Comparison of ENCODE assay signal across 1 cellular context in genomic region chr6:1230689-1231605, GRCh38.
TF ChIP-seq lines count a peak whose summit lies in the region.

No MANE protein-coding gene starts in this region.

TF ChIP-seq in HepG2, 621 proteins besides CTCF, POLR2A, EP300 and RAD21 (continued from another document and continues in another):
- TF ChIP-seq TEAD3 (CRISPR knock-in tag; optimal IDR thresholded peaks at IDR 0.05; ENCODE audit: borderline replicate concordance) (peak; percentile 74), NR2C2 (CRISPR knock-in tag; IDR thresholded peaks at IDR 0.05; ENCODE audit: borderline replicate concordance) (peak; percentile 73), ZBTB3 (CRISPR knock-in tag; IDR thresholded peaks at IDR 0.05; ENCODE audit: borderline replicate concordance, low read depth) (0 out of 2 replicates have a peak, but pooled peaks have one; percentile 57), ZNF501 (CRISPR knock-in tag; IDR thresholded peaks at IDR 0.05) (no peak; the same call in 1 of the 2 replicates), ATF5 (CRISPR knock-in tag; IDR thresholded peaks at IDR 0.05; ENCODE audit: low read depth) (no peak), SAP130 (CRISPR knock-in tag; IDR thresholded peaks at IDR 0.05; ENCODE audit: low read depth) (peak; percentile 84), HNF1A (IDR thresholded peaks at IDR 0.05; ENCODE audit: low read depth) (peak; percentile 81), HNF1A (CRISPR knock-in tag; IDR thresholded peaks at IDR 0.05; ENCODE audit: borderline replicate concordance) (peak; percentile 87), ZIK1 (CRISPR knock-in tag; IDR thresholded peaks at IDR 0.05; ENCODE audit: borderline replicate concordance, low read depth) (no peak; the same call in 1 of the 2 replicates), CCAR2 (optimal IDR thresholded peaks at IDR 0.05; ENCODE audit: low read depth, low read length) (peak; percentile 42), GLI4 (CRISPR knock-in tag; IDR thresholded peaks at IDR 0.05; ENCODE audit: borderline replicate concordance) (peak; percentile 22; the same call in 1 of the 2 replicates), RORA (CRISPR knock-in tag; IDR thresholded peaks at IDR 0.05) (no peak), SIX1 (CRISPR knock-in tag; IDR thresholded peaks at IDR 0.05; ENCODE audit: borderline replicate concordance) (peak; percentile 82), CREB1 (IDR thresholded peaks at IDR 0.05) (no peak), CREB1 (CRISPR knock-in tag; IDR thresholded peaks at IDR 0.05) (peak; percentile 43), SMAD1 (CRISPR knock-in tag; IDR thresholded peaks at IDR 0.05; ENCODE audit: borderline replicate concordance, low read depth) (no peak), UBTF (CRISPR knock-in tag; IDR thresholded peaks at IDR 0.05) (no peak; the same call in 1 of the 2 replicates), AHR (CRISPR knock-in tag; IDR thresholded peaks at IDR 0.05) (peak; percentile 90), GFI1 (CRISPR knock-in tag; IDR thresholded peaks at IDR 0.05; ENCODE audit: borderline replicate concordance) (peak; percentile 67; the same call in 1 of the 2 replicates), HIC2 (CRISPR knock-in tag; IDR thresholded peaks at IDR 0.05; ENCODE audit: low read depth) (peak; percentile 31; the same call in 1 of the 2 replicates), PHF8 (CRISPR knock-in tag; IDR thresholded peaks at IDR 0.05) (peak; percentile 34; the same call in 1 of the 2 replicates), RNF2 (conservative IDR thresholded peaks at IDR 0.05; ENCODE audit: low read depth) (no peak), ZSCAN22 (CRISPR knock-in tag; IDR thresholded peaks at IDR 0.05) (peak; percentile 51; the same call in 1 of the 2 replicates), CHD4 (IDR thresholded peaks at IDR 0.05; ENCODE audit: borderline replicate concordance, low read length) (peak; percentile 79; the same call in 1 of the 2 replicates), NCOA1 (CRISPR knock-in tag; IDR thresholded peaks at IDR 0.05) (peak; percentile 35; the same call in 1 of the 2 replicates), HMGA1 (CRISPR knock-in tag; conservative IDR thresholded peaks at IDR 0.05) (no peak), ZBTB42 (CRISPR knock-in tag; IDR thresholded peaks at IDR 0.05) (0 out of 2 replicates have a peak, but pooled peaks have one; percentile 21), FOXO1 (CRISPR knock-in tag; IDR thresholded peaks at IDR 0.05) (peak; percentile 38), IRF2 (CRISPR knock-in tag; IDR thresholded peaks at IDR 0.05) (peak; percentile 65; the same call in 1 of the 2 replicates), ZNF646 (CRISPR knock-in tag; IDR thresholded peaks at IDR 0.05) (0 out of 2 replicates have a peak, but pooled peaks have one; percentile 34), ZNF644 (CRISPR knock-in tag; IDR thresholded peaks at IDR 0.05; ENCODE audit: low read depth) (peak; percentile 89), CENPT (CRISPR knock-in tag; IDR thresholded peaks at IDR 0.05; ENCODE audit: low read depth) (no peak), MEIS2 (CRISPR knock-in tag; IDR thresholded peaks at IDR 0.05) (peak; percentile 34; the same call in 1 of the 2 replicates), ZNF883 (CRISPR knock-in tag; IDR thresholded peaks at IDR 0.05; ENCODE audit: not compliant biosample characterization) (no peak), FOXA3 (CRISPR knock-in tag; IDR thresholded peaks at IDR 0.05) (peak; percentile 98)
- TF ChIP-seq, protein P1, sequence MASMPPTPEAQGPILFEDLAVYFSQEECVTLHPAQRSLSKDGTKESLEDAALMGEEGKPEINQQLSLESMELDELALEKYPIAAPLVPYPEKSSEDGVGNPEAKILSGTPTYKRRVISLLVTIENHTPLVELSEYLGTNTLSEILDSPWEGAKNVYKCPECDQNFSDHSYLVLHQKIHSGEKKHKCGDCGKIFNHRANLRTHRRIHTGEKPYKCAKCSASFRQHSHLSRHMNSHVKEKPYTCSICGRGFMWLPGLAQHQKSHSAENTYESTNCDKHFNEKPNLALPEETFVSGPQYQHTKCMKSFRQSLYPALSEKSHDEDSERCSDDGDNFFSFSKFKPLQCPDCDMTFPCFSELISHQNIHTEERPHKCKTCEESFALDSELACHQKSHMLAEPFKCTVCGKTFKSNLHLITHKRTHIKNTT (CRISPR knock-in tag; IDR thresholded peaks at IDR 0.05) = no peak
- TF ChIP-seq, protein P2, sequence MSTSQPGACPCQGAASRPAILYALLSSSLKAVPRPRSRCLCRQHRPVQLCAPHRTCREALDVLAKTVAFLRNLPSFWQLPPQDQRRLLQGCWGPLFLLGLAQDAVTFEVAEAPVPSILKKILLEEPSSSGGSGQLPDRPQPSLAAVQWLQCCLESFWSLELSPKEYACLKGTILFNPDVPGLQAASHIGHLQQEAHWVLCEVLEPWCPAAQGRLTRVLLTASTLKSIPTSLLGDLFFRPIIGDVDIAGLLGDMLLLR (CRISPR knock-in tag; IDR thresholded peaks at IDR 0.05) = peak; percentile 79
- TF ChIP-seq, protein P3, sequence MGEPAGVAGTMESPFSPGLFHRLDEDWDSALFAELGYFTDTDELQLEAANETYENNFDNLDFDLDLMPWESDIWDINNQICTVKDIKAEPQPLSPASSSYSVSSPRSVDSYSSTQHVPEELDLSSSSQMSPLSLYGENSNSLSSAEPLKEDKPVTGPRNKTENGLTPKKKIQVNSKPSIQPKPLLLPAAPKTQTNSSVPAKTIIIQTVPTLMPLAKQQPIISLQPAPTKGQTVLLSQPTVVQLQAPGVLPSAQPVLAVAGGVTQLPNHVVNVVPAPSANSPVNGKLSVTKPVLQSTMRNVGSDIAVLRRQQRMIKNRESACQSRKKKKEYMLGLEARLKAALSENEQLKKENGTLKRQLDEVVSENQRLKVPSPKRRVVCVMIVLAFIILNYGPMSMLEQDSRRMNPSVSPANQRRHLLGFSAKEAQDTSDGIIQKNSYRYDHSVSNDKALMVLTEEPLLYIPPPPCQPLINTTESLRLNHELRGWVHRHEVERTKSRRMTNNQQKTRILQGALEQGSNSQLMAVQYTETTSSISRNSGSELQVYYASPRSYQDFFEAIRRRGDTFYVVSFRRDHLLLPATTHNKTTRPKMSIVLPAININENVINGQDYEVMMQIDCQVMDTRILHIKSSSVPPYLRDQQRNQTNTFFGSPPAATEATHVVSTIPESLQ (CRISPR knock-in tag; conservative IDR thresholded peaks at IDR 0.05) = no peak
- TF ChIP-seq, protein P4, sequence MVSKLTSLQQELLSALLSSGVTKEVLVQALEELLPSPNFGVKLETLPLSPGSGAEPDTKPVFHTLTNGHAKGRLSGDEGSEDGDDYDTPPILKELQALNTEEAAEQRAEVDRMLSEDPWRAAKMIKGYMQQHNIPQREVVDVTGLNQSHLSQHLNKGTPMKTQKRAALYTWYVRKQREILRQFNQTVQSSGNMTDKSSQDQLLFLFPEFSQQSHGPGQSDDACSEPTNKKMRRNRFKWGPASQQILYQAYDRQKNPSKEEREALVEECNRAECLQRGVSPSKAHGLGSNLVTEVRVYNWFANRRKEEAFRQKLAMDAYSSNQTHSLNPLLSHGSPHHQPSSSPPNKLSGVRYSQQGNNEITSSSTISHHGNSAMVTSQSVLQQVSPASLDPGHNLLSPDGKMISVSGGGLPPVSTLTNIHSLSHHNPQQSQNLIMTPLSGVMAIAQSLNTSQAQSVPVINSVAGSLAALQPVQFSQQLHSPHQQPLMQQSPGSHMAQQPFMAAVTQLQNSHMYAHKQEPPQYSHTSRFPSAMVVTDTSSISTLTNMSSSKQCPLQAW (CRISPR knock-in tag; IDR thresholded peaks at IDR 0.05) = peak; percentile 56
